ENCODE assay signal across 1 cellular context in genomic region chr22:23772315-23773246, GRCh38.
TF ChIP-seq lines count a peak whose summit lies in the region.

A gene with protein sequence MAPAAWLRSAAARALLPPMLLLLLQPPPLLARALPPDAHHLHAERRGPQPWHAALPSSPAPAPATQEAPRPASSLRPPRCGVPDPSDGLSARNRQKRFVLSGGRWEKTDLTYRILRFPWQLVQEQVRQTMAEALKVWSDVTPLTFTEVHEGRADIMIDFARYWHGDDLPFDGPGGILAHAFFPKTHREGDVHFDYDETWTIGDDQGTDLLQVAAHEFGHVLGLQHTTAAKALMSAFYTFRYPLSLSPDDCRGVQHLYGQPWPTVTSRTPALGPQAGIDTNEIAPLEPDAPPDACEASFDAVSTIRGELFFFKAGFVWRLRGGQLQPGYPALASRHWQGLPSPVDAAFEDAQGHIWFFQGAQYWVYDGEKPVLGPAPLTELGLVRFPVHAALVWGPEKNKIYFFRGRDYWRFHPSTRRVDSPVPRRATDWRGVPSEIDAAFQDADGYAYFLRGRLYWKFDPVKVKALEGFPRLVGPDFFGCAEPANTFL (plus strand): TSS chr22:23772849. CDS start chr22:23772871, 22 bp downstream.

TF ChIP-seq in HEK293, 187 proteins besides CTCF, POLR2A, EP300 and RAD21 (continued from another document):
- TF ChIP-seq ZBTB26 (tag by site-specific recombination; optimal IDR thresholded peaks at IDR 0.05) (peak; percentile 17), KLF10 (tag by site-specific recombination; IDR thresholded peaks at IDR 0.05) (0 out of 2 replicates have a peak, but pooled peaks have one; percentile 52), BCL11B (tag by site-specific recombination; IDR thresholded peaks at IDR 0.05; ENCODE audit: low read depth) (0 out of 2 replicates have a peak, but pooled peaks have one; percentile 75), SP3 (tag by site-specific recombination; IDR thresholded peaks at IDR 0.05) (peak; percentile 30), ZNF776 (tag by site-specific recombination; IDR thresholded peaks at IDR 0.05; ENCODE audit: borderline replicate concordance) (no peak), BCL11A (tag by site-specific recombination; IDR thresholded peaks at IDR 0.05; ENCODE audit: low read depth) (0 out of 2 replicates have a peak, but pooled peaks have one; percentile 47), ZSCAN23 (tag by site-specific recombination; IDR thresholded peaks at IDR 0.05) (no peak)
- TF ChIP-seq, protein P1, sequence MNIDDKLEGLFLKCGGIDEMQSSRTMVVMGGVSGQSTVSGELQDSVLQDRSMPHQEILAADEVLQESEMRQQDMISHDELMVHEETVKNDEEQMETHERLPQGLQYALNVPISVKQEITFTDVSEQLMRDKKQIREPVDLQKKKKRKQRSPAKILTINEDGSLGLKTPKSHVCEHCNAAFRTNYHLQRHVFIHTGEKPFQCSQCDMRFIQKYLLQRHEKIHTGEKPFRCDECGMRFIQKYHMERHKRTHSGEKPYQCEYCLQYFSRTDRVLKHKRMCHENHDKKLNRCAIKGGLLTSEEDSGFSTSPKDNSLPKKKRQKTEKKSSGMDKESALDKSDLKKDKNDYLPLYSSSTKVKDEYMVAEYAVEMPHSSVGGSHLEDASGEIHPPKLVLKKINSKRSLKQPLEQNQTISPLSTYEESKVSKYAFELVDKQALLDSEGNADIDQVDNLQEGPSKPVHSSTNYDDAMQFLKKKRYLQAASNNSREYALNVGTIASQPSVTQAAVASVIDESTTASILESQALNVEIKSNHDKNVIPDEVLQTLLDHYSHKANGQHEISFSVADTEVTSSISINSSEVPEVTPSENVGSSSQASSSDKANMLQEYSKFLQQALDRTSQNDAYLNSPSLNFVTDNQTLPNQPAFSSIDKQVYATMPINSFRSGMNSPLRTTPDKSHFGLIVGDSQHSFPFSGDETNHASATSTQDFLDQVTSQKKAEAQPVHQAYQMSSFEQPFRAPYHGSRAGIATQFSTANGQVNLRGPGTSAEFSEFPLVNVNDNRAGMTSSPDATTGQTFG (tag by site-specific recombination; IDR thresholded peaks at IDR 0.05; ENCODE audit: borderline replicate concordance) = no peak
